ENCODE assay signal across 17 cellular contexts in the genomic region with DNA sequence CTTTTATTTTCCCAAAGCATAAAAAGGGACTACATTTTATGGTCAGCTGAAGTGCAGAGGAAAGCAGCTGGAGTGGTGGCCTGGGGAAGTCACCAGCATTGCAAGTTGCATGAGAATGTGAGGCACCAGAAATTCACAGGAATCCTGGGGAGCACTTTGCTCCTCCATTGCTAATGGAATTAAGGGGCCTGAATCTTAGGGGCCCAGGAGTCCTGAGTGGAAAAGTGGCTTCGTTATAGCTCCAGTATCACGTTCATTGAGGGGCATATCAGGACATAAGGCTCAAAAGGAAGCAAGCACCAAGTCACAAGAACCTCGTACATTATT. TPM values are rescaled to one million over a fixed set of nuclear protein-coding genes. Genes with fewer than 3 reads are reported as not detected.
A peak's percentile ranks its signal among the peaks of the same experiment; 100 is the strongest.
DNase-seq lines count a peak whose midpoint lies in the region; ATAC-seq and TF ChIP-seq lines count a peak whose summit lies in the region.
"Had no signal": no experiment of that assay in that cellular context is flagged by ENCODE, and none has a peak within 500 bp of the region (broad histone marks: within the 10 kb centered on the region; RNA-seq: fewer than 3 reads in every experiment).

No MANE protein-coding gene starts in this region.

- POLR2A ChIA-PET in activated CD4-positive, alpha-beta memory T cell treated with anti-CD3 and anti-CD28 coated beads for 36 hours (lab: Charles Lee): no interaction called here

- no peaks in the 10 kb centered on the region for H4K20me1 ChIP-seq in hepatocyte (ENCODE audit: insufficient read depth, poor library complexity, severe bottlenecking)

- no peaks in the 10 kb centered on the region for H3K9me2 ChIP-seq in hepatocyte (replicated peaks; ENCODE audit: insufficient read depth)

- no peaks in the 10 kb centered on the region for H3K79me2 ChIP-seq in hepatocyte

- intact Hi-C loops in Calu3 (cut with micrococcal nuclease; ENCODE audit: unreplicated experiment): no loop called here
- intact Hi-C loops in activated CD4-positive, alpha-beta memory T cell treated with anti-CD3 and anti-CD28 coated beads for 36 hours (cut with micrococcal nuclease): no loop called here

- WGBS in hepatocyte (ENCODE audit: low lambda C conversion rate, missing lambda C conversion rate): 84% methylated on average over 3 of the region's 3 CpGs

- DNase-seq in Calu3 (no peak), hepatocyte (ENCODE audit: low spot score) (no peak), thoracic aorta (ENCODE audit: low spot score) (no peak), SIG-M5 (lab: John Stamatoyannopoulos, UW) (no peak)
- no peak for DNase-seq in activated CD4-positive, alpha-beta memory T cell treated with anti-CD3 and anti-CD28 coated beads for 36 hours
- DNase-seq: C1 segment of cervical spinal cord, GF-D8, H7, NCI-H1417 treated with DMSO at 0.1 percent for 48 hours, NCI-H1930, NCI-H2171, NCI-H446 treated with DMSO at 0.1 percent for 48 hours had no signal

- no peaks in the 10 kb centered on the region for H3K27me3 Mint-ChIP-seq in Calu3 (ENCODE audit: unreplicated experiment)
- H3K27me3 Mint-ChIP-seq in activated CD4-positive, alpha-beta memory T cell treated with anti-CD3 and anti-CD28 coated beads for 36 hours: no peaks in the 10 kb centered on the region

- no peaks in the 10 kb centered on the region for H3K36me3 ChIP-seq in hepatocyte (replicated peaks; ENCODE audit: insufficient read depth, low read depth)
- H3K36me3 ChIP-seq in thoracic aorta: no peaks in the 10 kb centered on the region
- H3K36me3 ChIP-seq: SJCRH30 had no signal

- H3K27me3 ChIP-seq in hepatocyte: no peaks in the 10 kb centered on the region
- no peaks in the 10 kb centered on the region for H3K27me3 ChIP-seq in thoracic aorta (replicated peaks; ENCODE audit: insufficient read depth)
- H3K27me3 ChIP-seq: SJCRH30 had no signal

- peak overlapping the region; percentile 46 for H3K27ac Mint-ChIP-seq in Calu3 (ENCODE audit: unreplicated experiment)
- H3K27ac Mint-ChIP-seq in activated CD4-positive, alpha-beta memory T cell treated with anti-CD3 and anti-CD28 coated beads for 36 hours: no peak overlapping the region

- peaks cover 20% of the 10 kb centered on the region for H3K4me1 ChIP-seq in hepatocyte (ENCODE audit: insufficient read depth)
- peaks cover 12 to 20% of the 10 kb centered on the region in 2 donors for H3K4me1 ChIP-seq in thoracic aorta (ENCODE audit: control insufficient read depth in 1 of 2, low read depth in 2 of 2)

- H3K4me3 Mint-ChIP-seq in Calu3 (ENCODE audit: low read depth, unreplicated experiment): no peak overlapping the region
- no peak overlapping the region for H3K4me3 Mint-ChIP-seq in activated CD4-positive, alpha-beta memory T cell treated with anti-CD3 and anti-CD28 coated beads for 36 hours

- peaks cover 34% of the 10 kb centered on the region for H3K4me1 Mint-ChIP-seq in Calu3 (ENCODE audit: low read depth, unreplicated experiment)
- no peaks in the 10 kb centered on the region for H3K4me1 Mint-ChIP-seq in activated CD4-positive, alpha-beta memory T cell treated with anti-CD3 and anti-CD28 coated beads for 36 hours (ENCODE audit: low read depth)

- H3K27ac ChIP-seq in VCaP (peak overlapping the region; percentile 12; the same call in 1 of the 2 replicates), hepatocyte (peak overlapping the region; percentile 81), thoracic aorta (peak overlapping the region; percentile 67 to 70)
- H3K27ac ChIP-seq: RWPE1 had no signal

- H3K4me2 ChIP-seq in hepatocyte: peak overlapping the region; percentile 19

- no peak for ATAC-seq in thoracic aorta (ENCODE audit: insufficient number of reproducible peaks, low FRiP score, low read depth)
- ATAC-seq in GM21576 (IDR thresholded peaks at IDR 0.05; ENCODE audit: unreplicated experiment): no peak

- H3K36me3 Mint-ChIP-seq in Calu3 (ENCODE audit: insufficient read depth, unreplicated experiment): peaks cover 5% of the 10 kb centered on the region
- no peaks in the 10 kb centered on the region for H3K36me3 Mint-ChIP-seq in activated CD4-positive, alpha-beta memory T cell treated with anti-CD3 and anti-CD28 coated beads for 36 hours

- H3K4me3 ChIP-seq in hepatocyte (no peak overlapping the region), thoracic aorta (no peak overlapping the region)
- H3K4me3 ChIP-seq: K562, SJCRH30 had no signal

- H3K9me3 Mint-ChIP-seq in Calu3 (ENCODE audit: low read depth, unreplicated experiment): no peaks in the 10 kb centered on the region
- no peaks in the 10 kb centered on the region for H3K9me3 Mint-ChIP-seq in activated CD4-positive, alpha-beta memory T cell treated with anti-CD3 and anti-CD28 coated beads for 36 hours

- BruUV-seq in Calu3 (replicated peaks; lab: Mats Ljungman, UMichigan): no TSS peak

- TF ChIP-seq CTCF in Calu3 (IDR thresholded peaks at IDR 0.05; ENCODE audit: unreplicated experiment): no peak
- TF ChIP-seq CTCF in VCaP (conservative IDR thresholded peaks at IDR 0.05): no peak
- no peak for TF ChIP-seq CTCF in hepatocyte (IDR thresholded peaks at IDR 0.05; ENCODE audit: poor library complexity)
- no peak for TF ChIP-seq CTCF in thoracic aorta (IDR thresholded peaks at IDR 0.05)

- H2AFZ ChIP-seq in hepatocyte: no peak overlapping the region

- H3K9me3 ChIP-seq in hepatocyte (ENCODE audit: low read depth) (no peaks in the 10 kb centered on the region), thoracic aorta (no peaks in the 10 kb centered on the region)
- H3K9me3 ChIP-seq: SJCRH30 had no signal

- CTCF ChIA-PET in Calu3 (lab: Charles Lee): no interaction called here
- CTCF ChIA-PET in activated CD4-positive, alpha-beta memory T cell treated with anti-CD3 and anti-CD28 coated beads for 36 hours (lab: Charles Lee): no interaction called here

RNA-seq across cellular contexts. Expression of a gene that starts 53.0 kb away (rescaled TPM):
- total RNA-seq in Calu3 (2022): 0.32 and 0.42 TPM in 2 replicates
- 40.8 and 50.8 TPM in 2 replicates for total RNA-seq in hepatocyte
- 16.0 and 20.4 TPM in 2 replicates for polyA plus RNA-seq in hepatocyte
- 10 to 100 TPM; 22.3 to 24.6 TPM for total RNA-seq in thoracic aorta
- under 1 TPM in 1 of 2 experiments, not detected in 1; 0.33 TPM for total RNA-seq in activated CD4-positive, alpha-beta memory T cell treated with anti-CD3 and anti-CD28 coated beads for 36 hours

Comparison
In these comparisons a context has a peak if more than half of its experiments do, and no peak if none do; other contexts are left out.
1. H3K27ac ChIP-seq: peak in every context shown above with its lines; median percentile 81 in hepatocyte; 68 in thoracic aorta; 12 in VCaP.
2. RNA of a gene that starts 53.0 kb away (total RNA-seq): 40.8 to 50.8 TPM in hepatocyte and 22.3 to 24.6 TPM in thoracic aorta; 0.32 to 0.42 TPM in Calu3 and 0.33 TPM in activated CD4-positive, alpha-beta memory T cell treated with anti-CD3 and anti-CD28 coated beads for 36 hours; every median in the first group is over 10 times any median in the second.